In the genomic region with DNA sequence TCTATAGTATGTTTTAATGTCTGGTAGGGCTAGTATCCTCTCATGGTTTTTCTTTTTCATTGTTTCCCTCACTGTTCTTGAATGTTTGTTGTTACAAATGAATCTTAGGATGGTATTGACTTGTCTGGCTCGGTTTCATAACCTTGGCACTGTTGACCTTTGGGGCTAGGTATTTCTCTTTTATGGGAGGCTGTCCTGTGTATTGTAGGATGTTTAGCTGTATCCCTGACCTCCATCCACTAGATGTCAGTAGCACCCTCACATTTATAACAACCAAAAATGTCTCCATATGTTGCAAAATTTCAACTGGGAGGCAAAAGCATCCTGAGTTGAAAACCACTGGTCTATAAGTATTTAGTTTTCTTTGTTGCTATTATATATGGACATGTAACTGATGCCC, we compare ENCODE assay signal across 8 cellular contexts. TPM values are rescaled to one million over a fixed set of nuclear protein-coding genes. Genes with fewer than 3 reads are reported as not detected.
DNase-seq lines count a peak whose midpoint lies in the region; FAIRE-seq and TF ChIP-seq lines count a peak whose summit lies in the region.

No MANE protein-coding gene starts in this region.

- TF ChIP-seq CTCF in AG04449 (IDR thresholded peaks at IDR 0.05; ENCODE audit: insufficient read depth, low read length, missing control alignments) (peak; percentile 44), SU-DHL-6 (IDR thresholded peaks at IDR 0.05; ENCODE audit: insufficient read depth, low read length, poor library complexity, severe bottlenecking) (peak; percentile 57)

- H3F3A ChIP-seq in SU-DHL-6 (ENCODE audit: insufficient read depth), result peaks cover 4% of the 10 kb centered on the region

- H3K36me3 ChIP-seq in SU-DHL-6 (ENCODE audit: low read length), result peaks cover 22% of the 10 kb centered on the region

- H4K20me1 ChIP-seq in SU-DHL-6 (ENCODE audit: low read depth, low read length), result no peaks in the 10 kb centered on the region

- no peak overlapping the region for H3K27ac ChIP-seq in SU-DHL-6 (ENCODE audit: low read depth, low read length)

- no peak overlapping the region for H3K4me2 ChIP-seq in SU-DHL-6 (ENCODE audit: low read depth, low read length, poor library complexity, severe bottlenecking)

- H3K79me2 ChIP-seq in SU-DHL-6 (ENCODE audit: insufficient read depth, low read length), result no peaks in the 10 kb centered on the region

- POLR2A ChIA-PET in AG04449 (lab: Yijun Ruan, JAX), result no interaction called here

- no peak overlapping the region for H3K9ac ChIP-seq in SU-DHL-6 (ENCODE audit: low read length)

- H3K27me3 ChIP-seq in SU-DHL-6 (ENCODE audit: low read length), result no peaks in the 10 kb centered on the region

- peak; percentile 94 for FAIRE-seq in islet of Langerhans (lab: Jason Lieb, UNC)

- no peak overlapping the region for H2AFZ ChIP-seq in SU-DHL-6 (ENCODE audit: low read depth, low read length, severe bottlenecking)

- CTCF ChIA-PET in AG04449 (lab: Yijun Ruan, JAX), result interaction anchor here (0.7 to 5.0 kb wide), 18 partner anchors 8 to 605 kb away, joined by 3 to 73 read pairs (median 4); no protein-coding TSS in a partner anchor

- no peak for DNase-seq in AG04449 (ENCODE audit: low read depth, low spot score)
- peak; percentile 30 for DNase-seq in H4 (ENCODE audit: low spot score)
- DNase-seq in SHP77 treated with DMSO at 0.1 percent for 48 hours (lab: John Stamatoyannopoulos, UW), result no peak
- DNase-seq in NCI-H2029 treated with DMSO at 0.1 percent for 48 hours (lab: John Stamatoyannopoulos, UW), result no peak
- no peak for DNase-seq in kidney glomerular epithelial cell (lab: John Stamatoyannopoulos, UW)
- DNase-seq in activated effector memory CD4-positive, alpha-beta T cell treated with Interleukin-2 at 50 U/mL for 16 hours, result no peak

- H3K9me2 ChIP-seq in SU-DHL-6 (replicated peaks; ENCODE audit: insufficient read depth, low read length), result no peaks in the 10 kb centered on the region

- H3K4me3 ChIP-seq in AG04449 (ENCODE audit: low read depth, low read length) (no peak overlapping the region), SU-DHL-6 (ENCODE audit: insufficient read depth, low read length, poor library complexity, severe bottlenecking) (no peak overlapping the region)

- H3K9me3 ChIP-seq in SU-DHL-6 (ENCODE audit: insufficient read depth, low read length), result no peaks in the 10 kb centered on the region

RNA-seq across cellular contexts. Expression of a gene that starts 7.0 kb away (rescaled TPM):
- total RNA-seq in H4 (2014; rRNA removed; shearing (Covaris generic)), result 0.06 and 3.3 TPM in 2 replicates

RNA-seq across cellular contexts. Expression of a gene that starts 52.8 kb away (rescaled TPM):
- 7.0 and 10.8 TPM in 2 replicates for total RNA-seq in H4 (2014; rRNA removed; shearing (Covaris generic))
